Comparison of ENCODE assay signal across 9 cellular contexts in genomic region chr7:140390466-140391190, GRCh38. TPM values are rescaled to one million over a fixed set of nuclear protein-coding genes. Genes with fewer than 3 reads are reported as not detected.
DNase-seq lines count a peak whose midpoint lies in the region; ATAC-seq and TF ChIP-seq lines count a peak whose summit lies in the region.
"Had no signal": no experiment of that assay in that cellular context is flagged by ENCODE, and none has a peak within 500 bp of the region (broad histone marks: within the 10 kb centered on the region; RNA-seq: fewer than 3 reads in every experiment).

No MANE protein-coding gene starts in this region.

- no peaks in the 10 kb centered on the region for H3K27me3 Mint-ChIP-seq in activated naive CD4-positive, alpha-beta T cell treated with anti-CD3 and anti-CD28 coated beads, Interleukin-2, amount 10 ng/mL, durations not matched to agents 7 days and 5 days

- TF ChIP-seq CTCF in VCaP (conservative IDR thresholded peaks at IDR 0.05) = no peak

- no peaks in the 10 kb centered on the region for H3K9me3 Mint-ChIP-seq in activated naive CD4-positive, alpha-beta T cell treated with anti-CD3 and anti-CD28 coated beads, Interleukin-2, amount 50 U/mL, for 72 hours
- H3K9me3 Mint-ChIP-seq in activated naive CD4-positive, alpha-beta T cell treated with anti-CD3 and anti-CD28 coated beads, Interleukin-2, amount 10 ng/mL, durations not matched to agents 7 days and 5 days = no peaks in the 10 kb centered on the region
- H3K9me3 Mint-ChIP-seq in stimulated activated effector memory CD8-positive, alpha-beta T cell treated with anti-CD3 and anti-CD28 coated beads, Interleukin-12 subunit alpha, Interleukin-12 subunit beta, amount 100 ng/mL, for 72 hours = no peaks in the 10 kb centered on the region

- no peak overlapping the region for H3K27ac Mint-ChIP-seq in activated naive CD4-positive, alpha-beta T cell treated with anti-CD3 and anti-CD28 coated beads, Interleukin-2, amount 50 U/mL, for 72 hours
- H3K27ac Mint-ChIP-seq in activated naive CD4-positive, alpha-beta T cell treated with anti-CD3 and anti-CD28 coated beads, Interleukin-2, amount 10 ng/mL, durations not matched to agents 7 days and 5 days = no peak overlapping the region
- H3K27ac Mint-ChIP-seq in stimulated activated effector memory CD8-positive, alpha-beta T cell treated with anti-CD3 and anti-CD28 coated beads, Interleukin-12 subunit alpha, Interleukin-12 subunit beta, amount 100 ng/mL, for 72 hours = no peak overlapping the region

- peak overlapping the region; percentile 64 for H3K27ac ChIP-seq in VCaP

- H3K4me1 Mint-ChIP-seq in activated naive CD4-positive, alpha-beta T cell treated with anti-CD3 and anti-CD28 coated beads, Interleukin-2, amount 10 ng/mL, durations not matched to agents 7 days and 5 days = peaks cover 1% of the 10 kb centered on the region
- H3K4me1 Mint-ChIP-seq in stimulated activated effector memory CD8-positive, alpha-beta T cell treated with anti-CD3 and anti-CD28 coated beads, Interleukin-12 subunit alpha, Interleukin-12 subunit beta, amount 100 ng/mL, for 72 hours = peaks cover under 1% of the 10 kb centered on the region

- DNase-seq in activated naive CD4-positive, alpha-beta T cell treated with anti-CD3 and anti-CD28 coated beads, Interleukin-2, amount 50 U/mL, for 72 hours (ENCODE audit: low spot score in 2 of 2) = no peak
- DNase-seq in activated naive CD4-positive, alpha-beta T cell treated with anti-CD3 and anti-CD28 coated beads, Interleukin-2, amount 10 ng/mL, durations not matched to agents 7 days and 5 days = no peak
- DNase-seq in stimulated activated effector memory CD8-positive, alpha-beta T cell treated with anti-CD3 and anti-CD28 coated beads, Interleukin-12 subunit alpha, Interleukin-12 subunit beta, amount 100 ng/mL, for 72 hours (ENCODE audit: low spot score in 2 of 2) = no peak
- DNase-seq in NCI-H774 (lab: John Stamatoyannopoulos, UW) (no peak), HEK293T (ENCODE audit: extremely low spot score) (no peak)
- DNase-seq in stimulated activated CD4-positive, alpha-beta T cell treated with anti-CD3 and anti-CD28 coated beads, Interleukin-4, amount 100 ng/mL, for 4 hours = no peak

- no peaks in the 10 kb centered on the region for H3K36me3 Mint-ChIP-seq in activated naive CD4-positive, alpha-beta T cell treated with anti-CD3 and anti-CD28 coated beads, Interleukin-2, amount 50 U/mL, for 72 hours
- H3K36me3 Mint-ChIP-seq in activated naive CD4-positive, alpha-beta T cell treated with anti-CD3 and anti-CD28 coated beads, Interleukin-2, amount 10 ng/mL, durations not matched to agents 7 days and 5 days = no peaks in the 10 kb centered on the region
- peaks cover 10% of the 10 kb centered on the region for H3K36me3 Mint-ChIP-seq in stimulated activated effector memory CD8-positive, alpha-beta T cell treated with anti-CD3 and anti-CD28 coated beads, Interleukin-12 subunit alpha, Interleukin-12 subunit beta, amount 100 ng/mL, for 72 hours

- POLR2A ChIA-PET in HEK293T (lab: Yijun Ruan, JAX) = no interaction called here

- CTCF ChIA-PET in activated naive CD4-positive, alpha-beta T cell treated with anti-CD3 and anti-CD28 coated beads, Interleukin-2, amount 10 ng/mL, durations not matched to agents 7 days and 5 days (lab: Charles Lee) = interaction anchor here (1.0 to 1.4 kb wide), 2 partner anchors 53 to 88 kb away, joined by 3 read pairs; no protein-coding TSS in a partner anchor
- CTCF ChIA-PET in HEK293T (lab: Yijun Ruan, JAX) = interaction anchor here (0.5 kb wide), 1 partner anchor 8 kb away, joined by 3 read pairs; no protein-coding TSS in a partner anchor

- peak; percentile 41 to 77 for ATAC-seq in activated naive CD4-positive, alpha-beta T cell treated with anti-CD3 and anti-CD28 coated beads, Interleukin-2, amount 50 U/mL, for 72 hours
- ATAC-seq in HG03039 (IDR thresholded peaks at IDR 0.05; ENCODE audit: unreplicated experiment) = peak; percentile 43
- peak; percentile 54 for ATAC-seq in stimulated activated effector memory CD8-positive, alpha-beta T cell treated with anti-CD3 and anti-CD28 coated beads, Interleukin-12 subunit alpha, Interleukin-12 subunit beta, amount 100 ng/mL, for 72 hours

- no peak overlapping the region for H3K4me3 Mint-ChIP-seq in activated naive CD4-positive, alpha-beta T cell treated with anti-CD3 and anti-CD28 coated beads, Interleukin-2, amount 10 ng/mL, durations not matched to agents 7 days and 5 days
- H3K4me3 Mint-ChIP-seq in stimulated activated effector memory CD8-positive, alpha-beta T cell treated with anti-CD3 and anti-CD28 coated beads, Interleukin-12 subunit alpha, Interleukin-12 subunit beta, amount 100 ng/mL, for 72 hours = no peak overlapping the region

TF ChIP-seq in HEK293T, 16 proteins besides CTCF, POLR2A, EP300 and RAD21:
- TF ChIP-seq PKNOX1 (IDR thresholded peaks at IDR 0.05) = no peak
TF ChIP-seq in HEK293T: peak in this region for 0.

RNA-seq across cellular contexts. Expression of gene SLC37A3, which starts 7.7 kb away (rescaled TPM):
- total RNA-seq in activated naive CD4-positive, alpha-beta T cell treated with anti-CD3 and anti-CD28 coated beads, Interleukin-2, amount 50 U/mL, for 72 hours = 10 to 100 TPM; 55.6 to 57.8 TPM

RNA-seq across cellular contexts. Expression of gene RAB19, which starts 13.2 kb away (rescaled TPM):
- total RNA-seq in activated naive CD4-positive, alpha-beta T cell treated with anti-CD3 and anti-CD28 coated beads, Interleukin-2, amount 50 U/mL, for 72 hours = 1 to 10 TPM; 5.0 to 9.1 TPM
- total RNA-seq: temporal lobe had no signal
